18 cellular contexts compared by ENCODE assay signal in the genomic region with DNA sequence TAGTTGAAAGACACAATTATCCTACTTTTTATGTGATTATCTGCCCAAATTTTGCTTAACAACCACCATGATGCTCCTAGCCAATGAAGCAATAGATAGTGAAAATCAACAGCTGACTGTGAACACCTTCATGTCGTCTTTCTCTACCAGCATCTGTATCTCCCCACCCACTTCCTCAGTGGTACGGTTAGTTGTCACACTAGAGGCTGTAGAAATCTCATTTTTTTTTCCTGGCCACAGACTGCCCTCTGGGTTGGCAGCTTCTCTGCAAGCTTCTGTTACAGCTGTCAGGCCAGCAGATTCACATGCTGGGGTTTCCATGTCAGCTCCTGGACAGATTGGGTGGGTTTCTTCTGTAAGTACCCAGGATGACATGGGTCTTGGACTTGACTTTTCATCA. TPM values are rescaled to one million over a fixed set of nuclear protein-coding genes. Genes with fewer than 3 reads are reported as not detected.
DNase-seq lines count a peak whose midpoint lies in the region; ATAC-seq, FAIRE-seq and TF ChIP-seq lines count a peak whose summit lies in the region.
"Had no signal": no experiment of that assay in that cellular context is flagged by ENCODE, and none has a peak within 500 bp of the region (broad histone marks: within the 10 kb centered on the region; RNA-seq: fewer than 3 reads in every experiment).

No MANE protein-coding gene starts in this region.

- H3K27me3 ChIP-seq in small intestine (ENCODE audit: control insufficient read depth in 2 of 2, insufficient read depth in 2 of 2, low read length in 2 of 2) (no peaks in the 10 kb centered on the region), uterus (no peaks in the 10 kb centered on the region)
- H3K27me3 ChIP-seq: hepatocyte had no signal

- H3K4me3 ChIP-seq in small intestine (ENCODE audit: low read depth in 1 of 2, low read length in 2 of 2): no peak overlapping the region
- no peak overlapping the region for H3K4me3 ChIP-seq in uterus
- H3K4me3 ChIP-seq: hepatocyte had no signal

- H3K27me3 Mint-ChIP-seq in activated T-cell treated with anti-CD3 and anti-CD28 coated beads, Interleukin-2, amount 50 U/mL, for 24 hours: no peaks in the 10 kb centered on the region
- H3K27me3 Mint-ChIP-seq in activated T-helper 1 cell treated with anti-CD3 and anti-CD28 coated beads, Interleukin-12 subunit alpha, Interleukin-12 subunit beta, Interleukin-2, Interleukin-4 antibody, amounts not matched to agents 30 ng/mL and 10 ng/mL and 1 ng/mL, durations not matched to agents 14 hours and 24 hours and 36 hours (ENCODE audit: insufficient read depth): no peaks in the 10 kb centered on the region

- peak; percentile 46 for ATAC-seq in HG02973 (IDR thresholded peaks at IDR 0.05; ENCODE audit: unreplicated experiment)
- no peak for ATAC-seq in SK-N-SH treated with all-trans-retinoic acid at 6 μM for 48 hours
- ATAC-seq: right cardiac atrium had no signal

- H3K4me3 Mint-ChIP-seq in activated T-cell treated with anti-CD3 and anti-CD28 coated beads, Interleukin-2, amount 50 U/mL, for 24 hours: no peak overlapping the region
- H3K4me3 Mint-ChIP-seq in activated T-helper 1 cell treated with anti-CD3 and anti-CD28 coated beads, Interleukin-12 subunit alpha, Interleukin-12 subunit beta, Interleukin-2, Interleukin-4 antibody, amounts not matched to agents 30 ng/mL and 10 ng/mL and 1 ng/mL, durations not matched to agents 14 hours and 24 hours and 36 hours: no peak overlapping the region

- no peak for FAIRE-seq in small intestine (lab: Jason Lieb, UNC)
- FAIRE-seq: GM12892, H54 had no signal

- H3K9me3 ChIP-seq in small intestine (ENCODE audit: control insufficient read depth, low read depth) (no peaks in the 10 kb centered on the region), uterus (no peaks in the 10 kb centered on the region)

- no peak for DNase-seq in activated T-cell treated with anti-CD3 and anti-CD28 coated beads, Interleukin-2, amount 50 U/mL, for 24 hours
- DNase-seq in activated T-cell treated with anti-CD3 and anti-CD28 coated beads for 4 hours (no peak), small intestine (peak; percentile 25), erythroblast (lab: John Stamatoyannopoulos, UW) (no peak), uterus (no peak)
- DNase-seq in activated T-helper 1 cell treated with anti-CD3 and anti-CD28 coated beads, Interleukin-12 subunit alpha, Interleukin-12 subunit beta, Interleukin-2, Interleukin-4 antibody, amounts not matched to agents 30 ng/mL and 10 ng/mL and 1 ng/mL, durations not matched to agents 14 hours and 24 hours and 36 hours (ENCODE audit: low spot score): peak; percentile 24
- DNase-seq: amniotic stem cell, caudate nucleus, mesendoderm, NCI-H345, right cardiac atrium, SIG-M5 had no signal

- peak overlapping the region; percentile 81 for H3K27ac Mint-ChIP-seq in activated T-cell treated with anti-CD3 and anti-CD28 coated beads, Interleukin-2, amount 50 U/mL, for 24 hours
- peak overlapping the region; percentile 61 for H3K27ac Mint-ChIP-seq in activated T-helper 1 cell treated with anti-CD3 and anti-CD28 coated beads, Interleukin-12 subunit alpha, Interleukin-12 subunit beta, Interleukin-2, Interleukin-4 antibody, amounts not matched to agents 30 ng/mL and 10 ng/mL and 1 ng/mL, durations not matched to agents 14 hours and 24 hours and 36 hours

- H3K4me1 ChIP-seq in small intestine (ENCODE audit: control insufficient read depth in 2 of 2, insufficient read depth in 1 of 2, low read depth in 1 of 2, low read length in 1 of 2) (no peaks in the 10 kb centered on the region), uterus (no peaks in the 10 kb centered on the region)

- H3K36me3 Mint-ChIP-seq in activated T-cell treated with anti-CD3 and anti-CD28 coated beads, Interleukin-2, amount 50 U/mL, for 24 hours (ENCODE audit: low read depth): peaks cover 75% of the 10 kb centered on the region
- peaks cover 40% of the 10 kb centered on the region for H3K36me3 Mint-ChIP-seq in activated T-helper 1 cell treated with anti-CD3 and anti-CD28 coated beads, Interleukin-12 subunit alpha, Interleukin-12 subunit beta, Interleukin-2, Interleukin-4 antibody, amounts not matched to agents 30 ng/mL and 10 ng/mL and 1 ng/mL, durations not matched to agents 14 hours and 24 hours and 36 hours (ENCODE audit: low read depth)

- H3K36me3 ChIP-seq in small intestine (ENCODE audit: control insufficient read depth in 2 of 2, insufficient read depth in 2 of 2, low read length in 2 of 2) (no peaks in the 10 kb centered on the region), uterus (no peaks in the 10 kb centered on the region)

- peak overlapping the region in 1 of 2 donors; percentile 44 for H3K27ac ChIP-seq in small intestine (ENCODE audit: low read depth in 1 of 2, low read length in 1 of 2)
- H3K27ac ChIP-seq in uterus: no peak overlapping the region
- H3K27ac ChIP-seq: hepatocyte had no signal

- WGBS in small intestine, 3 donors: 60 to 79% (median 63%) methylated on average over 2 of the region's 2 CpGs

- intact Hi-C loops in activated T-helper 1 cell treated with anti-CD3 and anti-CD28 coated beads, Interleukin-12 subunit alpha, Interleukin-12 subunit beta, Interleukin-2, Interleukin-4 antibody, amounts not matched to agents 30 ng/mL and 10 ng/mL and 1 ng/mL, durations not matched to agents 14 hours and 24 hours and 36 hours (cut with micrococcal nuclease): loop anchor here (2.0 kb wide), 1 partner anchor 18 kb away; no protein-coding TSS in a partner anchor
- intact Hi-C loops in uterus (cut with DNase I; ENCODE audit: low total_unique reads): no loop called here

- H3K4me1 Mint-ChIP-seq in activated T-cell treated with anti-CD3 and anti-CD28 coated beads, Interleukin-2, amount 50 U/mL, for 24 hours (ENCODE audit: low read depth): peaks cover 77% of the 10 kb centered on the region
- H3K4me1 Mint-ChIP-seq in activated T-helper 1 cell treated with anti-CD3 and anti-CD28 coated beads, Interleukin-12 subunit alpha, Interleukin-12 subunit beta, Interleukin-2, Interleukin-4 antibody, amounts not matched to agents 30 ng/mL and 10 ng/mL and 1 ng/mL, durations not matched to agents 14 hours and 24 hours and 36 hours (ENCODE audit: low read depth): peaks cover 64% of the 10 kb centered on the region

- TF ChIP-seq CTCF in uterus (IDR thresholded peaks at IDR 0.05): no peak

- TF ChIP-seq POLR2A in erythroblast (IDR thresholded peaks at IDR 0.05; ENCODE audit: low read length): no peak
- TF ChIP-seq POLR2A in uterus (IDR thresholded peaks at IDR 0.05): no peak

- no peaks in the 10 kb centered on the region for H3K9me3 Mint-ChIP-seq in activated T-cell treated with anti-CD3 and anti-CD28 coated beads, Interleukin-2, amount 50 U/mL, for 24 hours
- H3K9me3 Mint-ChIP-seq in activated T-helper 1 cell treated with anti-CD3 and anti-CD28 coated beads, Interleukin-12 subunit alpha, Interleukin-12 subunit beta, Interleukin-2, Interleukin-4 antibody, amounts not matched to agents 30 ng/mL and 10 ng/mL and 1 ng/mL, durations not matched to agents 14 hours and 24 hours and 36 hours: no peaks in the 10 kb centered on the region

TF ChIP-seq in SK-N-SH treated with all-trans-retinoic acid at 6 μM for 48 hours, 23 proteins besides CTCF, POLR2A, EP300 and RAD21:
- TF ChIP-seq ESRRG (CRISPR knock-in tag; IDR thresholded peaks at IDR 0.05) (no peak), TCF4 (CRISPR knock-in tag; IDR thresholded peaks at IDR 0.05; ENCODE audit: borderline replicate concordance) (no peak), SNAI2 (CRISPR knock-in tag; IDR thresholded peaks at IDR 0.05) (no peak), OSR1 (CRISPR knock-in tag; IDR thresholded peaks at IDR 0.05) (no peak), GLIS3 (CRISPR knock-in tag; IDR thresholded peaks at IDR 0.05) (no peak), ZNF70 (CRISPR knock-in tag; IDR thresholded peaks at IDR 0.05) (no peak), ZC3H10 (CRISPR knock-in tag; IDR thresholded peaks at IDR 0.05) (no peak), PATZ1 (CRISPR knock-in tag; IDR thresholded peaks at IDR 0.05; ENCODE audit: borderline replicate concordance) (no peak), PPARA (CRISPR knock-in tag; IDR thresholded peaks at IDR 0.05; ENCODE audit: borderline replicate concordance) (no peak)
TF ChIP-seq in SK-N-SH treated with all-trans-retinoic acid at 6 μM for 48 hours: peak in this region for 0.

RNA-seq across cellular contexts. Expression of gene STAT4, which starts 24.4 kb away (rescaled TPM):
- total RNA-seq in activated T-helper 1 cell treated with anti-CD3 and anti-CD28 coated beads, Interleukin-12 subunit alpha, Interleukin-12 subunit beta, Interleukin-2, Interleukin-4 antibody, amounts not matched to agents 30 ng/mL and 10 ng/mL and 1 ng/mL, durations not matched to agents 14 hours and 24 hours and 36 hours: 57.4 and 62.1 TPM in 2 replicates
- polyA plus RNA-seq in small intestine: 1 to 10 TPM; 1.0 to 2.2 (median 1.1) TPM
- total RNA-seq in uterus: 1 to 10 TPM in 2 of 4 donors, under 1 TPM in 1, not detected in 1; 0.51 to 4.8 (median 2.3) TPM
- total RNA-seq: HT-29 had no signal

Comparison
In these comparisons a context has a peak if more than half of its experiments do, and no peak if none do; other contexts are left out.
1. DNase-seq: peak in activated T-helper 1 cell treated with anti-CD3 and anti-CD28 coated beads, Interleukin-12 subunit alpha, Interleukin-12 subunit beta, Interleukin-2, Interleukin-4 antibody, amounts not matched to agents 30 ng/mL and 10 ng/mL and 1 ng/mL, durations not matched to agents 14 hours and 24 hours and 36 hours (single experiment) and small intestine (single experiment); none in activated T-cell treated with anti-CD3 and anti-CD28 coated beads, Interleukin-2, amount 50 U/mL, for 24 hours (single experiment), activated T-cell treated with anti-CD3 and anti-CD28 coated beads for 4 hours (single experiment), erythroblast (0 of 2) and uterus (0 of 2).